ENCODE assay signal across 30 cellular contexts in the genomic region with DNA sequence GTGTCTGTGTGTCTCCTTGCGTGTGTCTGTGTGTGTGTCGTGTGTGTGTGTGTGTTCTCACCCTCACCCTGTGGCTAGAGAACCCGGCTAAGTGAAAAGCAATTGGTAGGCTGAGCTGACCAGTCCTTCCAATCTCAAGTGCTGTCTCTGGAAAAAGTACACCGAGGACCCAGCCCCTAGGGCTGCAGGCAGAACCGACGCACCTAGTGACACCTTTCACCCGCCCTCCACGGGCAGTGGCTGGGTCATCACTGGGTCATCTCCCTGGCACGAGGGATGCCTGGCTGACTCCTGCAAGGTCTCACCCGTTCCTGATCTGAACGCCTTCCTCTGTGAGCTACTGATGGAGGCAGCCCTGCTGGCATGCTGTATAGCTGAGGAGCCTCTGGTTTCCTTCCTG.
"Had no signal": no experiment of that assay in that cellular context is flagged by ENCODE, and none has a peak within 500 bp of the region (broad histone marks: within the 10 kb centered on the region; RNA-seq: fewer than 3 reads in every experiment).

No MANE protein-coding gene starts in this region.

- H3K4me3 Mint-ChIP-seq: mesothelial cell of epicardium; naive B cell; natural killer cell; nephron progenitor cell; neural progenitor cell; stimulated activated naive B cell treated with anti-CD40 and anti-IgM and Interleukin-4, amounts not matched to agents 10 μg/mL and 1 μg/mL and 100 μg/mL, for 72 hours had no signal

- H3K36me3 ChIP-seq: left lung, lower lobe of right lung, neural progenitor cell, pancreas, prostate gland, stomach, thyroid gland, transverse colon, upper lobe of left lung, vagina had no signal

- H3K4me3 ChIP-seq: hepatocyte, left lung, lower lobe of right lung, neural progenitor cell, pancreas, prostate gland, skin epidermis, stomach, testis, thyroid gland, transverse colon, upper lobe of left lung, vagina had no signal

- H3K27me3 ChIP-seq: neural progenitor cell, testis, thyroid gland, transverse colon, upper lobe of left lung, vagina had no signal

- H3K36me3 Mint-ChIP-seq: mesothelial cell of epicardium; naive B cell; natural killer cell; neural progenitor cell; stimulated activated naive B cell treated with anti-CD40 and anti-IgM and Interleukin-4, amounts not matched to agents 10 μg/mL and 1 μg/mL and 100 μg/mL, for 72 hours had no signal

- H3K27ac ChIP-seq: hepatocyte, left lung, lower lobe of right lung, neural progenitor cell, pancreas, prostate gland, skin epidermis, stomach, testis, thyroid gland, transverse colon, upper lobe of left lung, vagina had no signal

- DNase-seq: kidney glomerular epithelial cell; left cardiac atrium; left lung; lower lobe of right lung; mammary epithelial cell; mesenchymal stem cell; naive B cell; natural killer cell; nephron progenitor cell; pancreas; retina; stimulated activated CD4-positive, alpha-beta T cell treated with anti-CD3 and anti-CD28 coated beads, Interleukin-12 subunit alpha, Interleukin-12 subunit beta, amount 100 ng/mL, for 4 hours; stimulated activated CD4-positive, alpha-beta T cell treated with anti-CD3 and anti-CD28 coated beads, Interleukin-15, amount 100 ng/mL, for 24 hours; stimulated activated CD4-positive, alpha-beta T cell treated with anti-CD3 and anti-CD28 coated beads, Interleukin-2, amount 100 ng/mL, for 24 hours; stimulated activated CD4-positive, alpha-beta T cell treated with anti-CD3 and anti-CD28 coated beads, Interleukin-4, amount 100 ng/mL, for 1 hour; stimulated activated naive B cell treated with anti-CD40 and anti-IgM and Interleukin-4, amounts not matched to agents 10 μg/mL and 1 μg/mL and 100 μg/mL, for 72 hours; stimulated activated naive CD8-positive, alpha-beta T cell treated with anti-CD3 and anti-CD28 coated beads, Interleukin-15, Interleukin-2, amounts not matched to agents 100 U/mL and 50 U/mL, for 24 hours; stomach; testis; thyroid gland; transverse colon had no signal

- H3K9me3 Mint-ChIP-seq: mesothelial cell of epicardium; natural killer cell; nephron progenitor cell; neural progenitor cell; stimulated activated naive B cell treated with anti-CD40 and anti-IgM and Interleukin-4, amounts not matched to agents 10 μg/mL and 1 μg/mL and 100 μg/mL, for 72 hours had no signal

- H3K27ac Mint-ChIP-seq: mesothelial cell of epicardium; naive B cell; natural killer cell; nephron progenitor cell; neural progenitor cell; stimulated activated naive B cell treated with anti-CD40 and anti-IgM and Interleukin-4, amounts not matched to agents 10 μg/mL and 1 μg/mL and 100 μg/mL, for 72 hours had no signal

- H3K4me1 ChIP-seq: left lung, lower lobe of right lung, pancreas, prostate gland, stomach, testis, thyroid gland, transverse colon, upper lobe of left lung, vagina had no signal

- H3K9me3 ChIP-seq: left lung, lower lobe of right lung, pancreas, prostate gland, stomach, testis, thyroid gland, transverse colon, upper lobe of left lung, vagina had no signal

- ATAC-seq: left cardiac atrium; left lung; lower lobe of right lung; natural killer cell; pancreas; right cardiac atrium; sciatic nerve; stimulated activated naive B cell treated with anti-CD40 and anti-IgM and Interleukin-4, amounts not matched to agents 10 μg/mL and 1 μg/mL and 100 μg/mL, for 72 hours; stimulated activated naive CD8-positive, alpha-beta T cell treated with anti-CD3 and anti-CD28 coated beads, Interleukin-15, Interleukin-2, amounts not matched to agents 100 U/mL and 50 U/mL, for 24 hours had no signal

- H3K4me1 Mint-ChIP-seq: mesothelial cell of epicardium; naive B cell; natural killer cell; stimulated activated naive B cell treated with anti-CD40 and anti-IgM and Interleukin-4, amounts not matched to agents 10 μg/mL and 1 μg/mL and 100 μg/mL, for 72 hours had no signal
